ENCODE assay signal across 37 cellular contexts in genomic region chr3:62316525-62316924, GRCh38. TPM values are rescaled to one million over a fixed set of nuclear protein-coding genes. Genes with fewer than 3 reads are reported as not detected.
"Had no signal": no experiment of that assay in that cellular context is flagged by ENCODE, and none has a peak within 500 bp of the region (broad histone marks: within the 10 kb centered on the region; RNA-seq: fewer than 3 reads in every experiment).

No MANE protein-coding gene starts in this region.

- H3K27ac Mint-ChIP-seq: activated CD4-positive, alpha-beta memory T cell treated with anti-CD3 and anti-CD28 coated beads for 36 hours; activated CD4-positive, alpha-beta T cell treated with anti-CD3 and anti-CD28 coated beads for 36 hours; activated CD4-positive, alpha-beta T cell treated with anti-CD3 and anti-CD28 coated beads, Interleukin-2, amount 10 ng/mL, durations not matched to agents 24 days and 14 days; activated CD8-positive, alpha-beta memory T cell treated with anti-CD3 and anti-CD28 coated beads, Interleukin-2, amount 10 ng/mL, durations not matched to agents 7 days and 5 days; activated CD8-positive, alpha-beta T cell treated with anti-CD3 and anti-CD28 coated beads, Interleukin-2, amount 10 ng/mL, durations not matched to agents 7 days and 5 days; activated naive CD4-positive, alpha-beta T cell treated with anti-CD3 and anti-CD28 coated beads for 36 hours; activated naive CD4-positive, alpha-beta T cell treated with anti-CD3 and anti-CD28 coated beads, Interleukin-2, amount 50 U/mL, for 24 hours; activated naive CD8-positive, alpha-beta T cell treated with anti-CD3 and anti-CD28 coated beads for 36 hours; activated naive CD8-positive, alpha-beta T cell treated with anti-CD3 and anti-CD28 coated beads, Interleukin-2, amount 50 U/mL, for 24 hours; activated T-helper 1 cell treated with anti-CD3 and anti-CD28 coated beads, Interleukin-12 subunit alpha, Interleukin-12 subunit beta, Interleukin-2, Interleukin-4 antibody, amounts not matched to agents 30 ng/mL and 10 ng/mL and 1 ng/mL, durations not matched to agents 14 hours and 24 hours and 36 hours; activated T-helper 2 cell treated with anti-CD3 and anti-CD28 coated beads, Interferon-gamma antibody, Interleukin-2, Interleukin-4, amounts not matched to agents 10 μg/mL and 5 μg/mL and 100 μg/mL, durations not matched to agents 14 hours and 24 hours and 36 hours; effector memory CD8-positive, alpha-beta T cell; T-helper 17 cell; T-helper 2 cell treated with Interferon-gamma antibody and Interleukin-4, amounts not matched to agents 5 μg/mL and 100 μg/mL, for 36 hours had no signal

- ATAC-seq: activated CD4-positive, alpha-beta T cell treated with anti-CD3 and anti-CD28 coated beads for 36 hours; activated CD8-positive, alpha-beta memory T cell treated with anti-CD3 and anti-CD28 coated beads, Interleukin-2, amount 10 ng/mL, durations not matched to agents 7 days and 5 days; activated CD8-positive, alpha-beta T cell treated with anti-CD3 and anti-CD28 coated beads, Interleukin-2, amount 10 ng/mL, durations not matched to agents 7 days and 5 days; activated naive CD8-positive, alpha-beta T cell treated with anti-CD3 and anti-CD28 coated beads, Interleukin-2, amount 50 U/mL, for 24 hours; body of pancreas; effector memory CD8-positive, alpha-beta T cell; gastroesophageal sphincter; heart right ventricle; T-helper 17 cell had no signal

- H3K4me3 ChIP-seq: adrenal gland, body of pancreas, esophagus muscularis mucosa, gastroesophageal sphincter, heart right ventricle had no signal

- H3K27me3 ChIP-seq: adrenal gland, body of pancreas, esophagus muscularis mucosa, gastroesophageal sphincter had no signal

- H3K4me3 Mint-ChIP-seq: activated CD4-positive, alpha-beta memory T cell treated with anti-CD3 and anti-CD28 coated beads for 36 hours; activated CD4-positive, alpha-beta T cell treated with anti-CD3 and anti-CD28 coated beads for 36 hours; activated CD4-positive, alpha-beta T cell treated with anti-CD3 and anti-CD28 coated beads, Interleukin-2, amount 10 ng/mL, durations not matched to agents 24 days and 14 days; activated CD8-positive, alpha-beta memory T cell treated with anti-CD3 and anti-CD28 coated beads, Interleukin-2, amount 10 ng/mL, durations not matched to agents 7 days and 5 days; activated CD8-positive, alpha-beta T cell treated with anti-CD3 and anti-CD28 coated beads, Interleukin-2, amount 10 ng/mL, durations not matched to agents 7 days and 5 days; activated naive CD4-positive, alpha-beta T cell treated with anti-CD3 and anti-CD28 coated beads for 36 hours; activated naive CD4-positive, alpha-beta T cell treated with anti-CD3 and anti-CD28 coated beads, Interleukin-2, amount 50 U/mL, for 24 hours; activated naive CD8-positive, alpha-beta T cell treated with anti-CD3 and anti-CD28 coated beads for 36 hours; activated naive CD8-positive, alpha-beta T cell treated with anti-CD3 and anti-CD28 coated beads, Interleukin-2, amount 50 U/mL, for 24 hours; activated T-helper 1 cell treated with anti-CD3 and anti-CD28 coated beads, Interleukin-12 subunit alpha, Interleukin-12 subunit beta, Interleukin-2, Interleukin-4 antibody, amounts not matched to agents 30 ng/mL and 10 ng/mL and 1 ng/mL, durations not matched to agents 14 hours and 24 hours and 36 hours; effector memory CD8-positive, alpha-beta T cell; T-helper 17 cell; T-helper 2 cell treated with Interferon-gamma antibody and Interleukin-4, amounts not matched to agents 5 μg/mL and 100 μg/mL, for 36 hours had no signal

- H3K27ac ChIP-seq: adrenal gland, body of pancreas, esophagus muscularis mucosa, gastroesophageal sphincter, heart right ventricle had no signal

- H3K9me3 ChIP-seq: adrenal gland, body of pancreas, esophagus muscularis mucosa, gastroesophageal sphincter had no signal

- H3K36me3 ChIP-seq: adrenal gland, esophagus muscularis mucosa had no signal

- DNase-seq: activated CD4-positive, alpha-beta memory T cell treated with anti-CD3 and anti-CD28 coated beads for 36 hours; activated CD4-positive, alpha-beta T cell treated with anti-CD3 and anti-CD28 coated beads for 36 hours; activated CD4-positive, alpha-beta T cell treated with anti-CD3 and anti-CD28 coated beads, Interleukin-2, amount 10 ng/mL, durations not matched to agents 24 days and 14 days; activated CD4-positive, CD25-positive, alpha-beta regulatory T cell; activated CD4-positive, CD25-positive, alpha-beta regulatory T cell treated with anti-CD3 and anti-CD28 coated beads, Interleukin-2, amount 50 U/mL, for 72 hours; activated CD8-positive, alpha-beta memory T cell treated with anti-CD3 and anti-CD28 coated beads, Interleukin-2, amount 10 ng/mL, durations not matched to agents 7 days and 5 days; activated CD8-positive, alpha-beta memory T cell treated with anti-CD3 and anti-CD28 coated beads, Interleukin-2, amount 50 U/mL, for 4 hours; activated CD8-positive, alpha-beta T cell treated with anti-CD3 and anti-CD28 coated beads, Interleukin-2, amount 10 ng/mL, durations not matched to agents 7 days and 5 days; activated effector memory CD4-positive, alpha-beta T cell treated with anti-CD3 and anti-CD28 coated beads, Interleukin-2, amount 50 U/mL, for 16 hours; activated naive CD4-positive, alpha-beta T cell treated with anti-CD3 and anti-CD28 coated beads for 36 hours; activated naive CD8-positive, alpha-beta T cell treated with anti-CD3 and anti-CD28 coated beads for 36 hours; activated naive CD8-positive, alpha-beta T cell treated with anti-CD3 and anti-CD28 coated beads, Interleukin-2, amount 50 U/mL, for 24 hours; activated T-cell treated with anti-CD3 and anti-CD28 coated beads, Interleukin-2, amount 50 U/mL, for 1 hour; activated T-cell treated with anti-CD3 and anti-CD28 coated beads, Interleukin-2, amount 50 U/mL, for 48 hours; adrenal gland; amygdala; aorta; body of pancreas; caudate nucleus; cortex of kidney; dermis blood vessel endothelial cell; effector CD4-positive, alpha-beta T cell; effector memory CD8-positive, alpha-beta T cell; erythroblast; foreskin melanocyte; heart right ventricle; T-helper 17 cell; T1000 had no signal

RNA-seq across cellular contexts. Expression of gene FEZF2, which starts 56.8 kb away (rescaled TPM):
- total RNA-seq: activated CD4-positive, alpha-beta memory T cell treated with anti-CD3 and anti-CD28 coated beads for 36 hours; activated CD4-positive, alpha-beta T cell treated with anti-CD3 and anti-CD28 coated beads for 36 hours; activated CD4-positive, alpha-beta T cell treated with anti-CD3 and anti-CD28 coated beads, Interleukin-2, amount 10 ng/mL, durations not matched to agents 24 days and 14 days; activated CD8-positive, alpha-beta memory T cell treated with anti-CD3 and anti-CD28 coated beads for 36 hours; activated CD8-positive, alpha-beta memory T cell treated with anti-CD3 and anti-CD28 coated beads, Interleukin-2, amount 10 ng/mL, durations not matched to agents 7 days and 5 days; activated CD8-positive, alpha-beta T cell treated with anti-CD3 and anti-CD28 coated beads, Interleukin-2, amount 10 ng/mL, durations not matched to agents 7 days and 5 days; activated naive CD4-positive, alpha-beta T cell treated with anti-CD3 and anti-CD28 coated beads for 36 hours; activated naive CD8-positive, alpha-beta T cell treated with anti-CD3 and anti-CD28 coated beads for 36 hours; activated T-helper 1 cell treated with anti-CD3 and anti-CD28 coated beads, Interleukin-12 subunit alpha, Interleukin-12 subunit beta, Interleukin-2, Interleukin-4 antibody, amounts not matched to agents 30 ng/mL and 10 ng/mL and 1 ng/mL, durations not matched to agents 14 hours and 24 hours and 36 hours; activated T-helper 2 cell treated with anti-CD3 and anti-CD28 coated beads, Interferon-gamma antibody, Interleukin-2, Interleukin-4, amounts not matched to agents 10 μg/mL and 5 μg/mL and 100 μg/mL, durations not matched to agents 14 hours and 24 hours and 36 hours; adrenal gland; aorta; body of pancreas; chondrocyte; dermis blood vessel endothelial cell; esophagus muscularis mucosa; gastroesophageal sphincter; glomerular endothelial cell; heart right ventricle; T-helper 17 cell had no signal
- polyA plus RNA-seq: adrenal gland, aorta, heart right ventricle had no signal
